ENCODE assay signal across 9 cellular contexts in genomic region chr5:143930561-143930960, GRCh38.
"Had no signal": no experiment of that assay in that cellular context is flagged by ENCODE, and none has a peak within 500 bp of the region (broad histone marks: within the 10 kb centered on the region; RNA-seq: fewer than 3 reads in every experiment).

No MANE protein-coding gene starts in this region.

- H3K9me3 ChIP-seq: HAP-1 had no signal

- FAIRE-seq: H54 had no signal

- H2AFZ ChIP-seq: GM23338 had no signal

- H3K36me3 ChIP-seq: HAP-1 had no signal

- DNase-seq: GOT3, H7, H9, HCEC 1CT, HFFc6 had no signal

- H3K4me3 ChIP-seq: GM23338, HAP-1 had no signal

- ATAC-seq: GM23338, HCT116 had no signal

- H3K4me1 ChIP-seq: HAP-1 had no signal
